Comparison of ENCODE assay signal across 4 cellular contexts in the genomic region with DNA sequence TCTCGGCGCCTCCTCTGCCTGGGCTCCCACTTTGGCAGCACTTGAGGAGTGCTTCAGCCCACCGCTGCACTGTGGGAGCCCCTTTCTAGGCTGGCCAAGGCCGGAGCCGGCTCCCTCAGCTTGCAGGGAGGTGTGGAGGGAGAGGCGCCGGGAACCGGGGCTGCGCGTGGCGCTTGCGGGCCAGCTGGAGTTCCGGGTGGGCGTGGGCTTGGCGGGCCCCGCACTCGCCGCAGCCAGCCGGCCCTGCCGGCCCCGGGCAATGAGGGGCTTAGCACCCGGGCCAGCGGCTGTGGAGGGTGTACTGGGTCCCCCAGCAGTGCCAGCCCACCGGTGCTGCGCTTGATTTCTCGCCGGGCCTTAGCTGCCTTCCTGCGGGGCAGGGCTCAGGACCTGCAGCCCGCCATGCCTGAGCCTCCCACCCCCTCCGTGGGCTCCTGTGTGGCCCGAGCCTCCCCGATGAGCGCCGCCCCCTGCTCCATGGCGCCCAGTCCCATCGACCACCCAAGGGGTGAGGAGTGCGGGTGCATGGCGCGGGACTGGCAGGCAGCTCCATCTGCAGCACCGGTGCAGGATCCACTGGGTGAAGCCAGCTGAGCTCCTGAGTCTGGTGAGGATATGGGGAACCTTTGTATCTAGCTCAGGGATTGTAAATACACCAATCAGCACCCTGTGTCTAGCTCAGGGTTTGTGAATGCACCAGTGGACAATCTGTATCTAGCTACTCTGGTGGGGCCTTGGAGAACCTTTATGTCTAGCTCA. TPM values are rescaled to one million over a fixed set of nuclear protein-coding genes. Genes with fewer than 3 reads are reported as not detected.
"Had no signal": no experiment of that assay in that cellular context is flagged by ENCODE, and none has a peak within 500 bp of the region (broad histone marks: within the 10 kb centered on the region; RNA-seq: fewer than 3 reads in every experiment).

No MANE protein-coding gene starts in this region.

RNA-seq across cellular contexts. Expression of a gene that starts 20.5 kb away (rescaled TPM):
- total RNA-seq: activated CD4-positive, alpha-beta memory T cell treated with anti-CD3 and anti-CD28 coated beads, Interleukin-2, amount 10 ng/mL, durations not matched to agents 7 days and 5 days; activated CD8-positive, alpha-beta memory T cell treated with anti-CD3 and anti-CD28 coated beads, Interleukin-2, amount 10 ng/mL, durations not matched to agents 7 days and 5 days; MCF 10A had no signal

RNA-seq across cellular contexts. Expression of a gene that starts 31.4 kb away (rescaled TPM):
- total RNA-seq: MCF 10A, Right ventricle myocardium superior had no signal
